Comparison of ENCODE assay signal across 2 cellular contexts in genomic region chr11:62599909-62600308, GRCh38.
TF ChIP-seq lines count a peak whose summit lies in the region.

No MANE protein-coding gene starts in this region.

TF ChIP-seq in HCT116, 20 proteins besides CTCF, POLR2A, EP300 and RAD21 (continued from another document):
- TF ChIP-seq REST (IDR thresholded peaks at IDR 0.05; ENCODE audit: low read depth) (no peak), ZFX (IDR thresholded peaks at IDR 0.05) (no peak), SP1 (IDR thresholded peaks at IDR 0.05; ENCODE audit: low read depth) (no peak), SRF (IDR thresholded peaks at IDR 0.05; ENCODE audit: low read depth) (no peak), JUND (IDR thresholded peaks at IDR 0.05) (no peak), EGR1 (IDR thresholded peaks at IDR 0.05; ENCODE audit: low read depth) (no peak), ELF1 (IDR thresholded peaks at IDR 0.05; ENCODE audit: borderline replicate concordance, low read depth) (no peak), MAX (IDR thresholded peaks at IDR 0.05) (no peak), ZNF274 (IDR thresholded peaks at IDR 0.05; ENCODE audit: low read depth, low read length) (no peak)

TF ChIP-seq in WTC11, 78 proteins besides CTCF, POLR2A, EP300 and RAD21 (continued from another document):
- TF ChIP-seq GRHL2 (CRISPR knock-in tag; IDR thresholded peaks at IDR 0.05; ENCODE audit: insufficient replicate concordance, severe bottlenecking) = no peak
- TF ChIP-seq PRRX2 (CRISPR knock-in tag; IDR thresholded peaks at IDR 0.05) = no peak
- TF ChIP-seq ZNF281 (CRISPR knock-in tag; IDR thresholded peaks at IDR 0.05) = no peak
- TF ChIP-seq CREB1 (CRISPR knock-in tag; IDR thresholded peaks at IDR 0.05) = no peak
- no peak for TF ChIP-seq AR (CRISPR knock-in tag; IDR thresholded peaks at IDR 0.05)
- TF ChIP-seq TCF7 (CRISPR knock-in tag; IDR thresholded peaks at IDR 0.05; ENCODE audit: low read depth) = no peak
- TF ChIP-seq ZNF532 (CRISPR knock-in tag; IDR thresholded peaks at IDR 0.05; ENCODE audit: borderline replicate concordance) = no peak
